In the genomic region with DNA sequence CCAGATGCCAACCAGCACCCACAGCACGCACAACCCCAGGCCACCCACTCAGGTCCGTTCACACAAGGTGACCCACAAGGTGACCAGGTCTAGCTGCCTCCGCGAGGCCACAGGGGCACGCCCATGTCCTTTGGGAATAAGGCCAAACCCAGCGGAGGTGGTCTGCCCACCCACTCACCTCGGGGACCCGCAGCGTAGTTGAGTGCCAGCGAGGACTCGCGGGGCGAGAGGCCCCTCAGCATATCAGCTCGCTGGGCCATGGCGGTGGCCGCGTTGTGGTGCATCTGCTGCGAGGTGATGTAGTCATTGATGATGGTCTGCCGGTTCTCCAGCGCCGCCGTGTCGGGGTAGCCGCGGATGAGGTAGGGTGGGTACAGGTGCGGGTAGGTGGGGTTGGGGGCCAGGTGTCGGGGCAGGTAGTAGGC, we compare ENCODE assay signal across 36 cellular contexts. TPM values are rescaled to one million over a fixed set of nuclear protein-coding genes. Genes with fewer than 3 reads are reported as not detected.
"Had no signal": no experiment of that assay in that cellular context is flagged by ENCODE, and none has a peak within 500 bp of the region (broad histone marks: within the 10 kb centered on the region; RNA-seq: fewer than 3 reads in every experiment).

No MANE protein-coding gene starts in this region.

- H3K36me3 ChIP-seq: breast epithelium had no signal

- H3K4me1 ChIP-seq: adrenal gland, body of pancreas, breast epithelium had no signal

- DNase-seq: activated B cell treated with CpG ODN at 0.5 μM for 24 hours; activated CD4-positive, alpha-beta memory T cell treated with anti-CD3 and anti-CD28 coated beads for 36 hours; activated CD4-positive, alpha-beta T cell treated with anti-CD3 and anti-CD28 coated beads for 4 hours; activated CD4-positive, alpha-beta T cell treated with anti-CD3 and anti-CD28 coated beads, Interleukin-2, amount 10 ng/mL, durations not matched to agents 24 days and 14 days; activated CD4-positive, alpha-beta T cell treated with anti-CD3 and anti-CD28 coated beads, Interleukin-2, amount 50 U/mL, for 1 hour; activated CD4-positive, alpha-beta T cell treated with anti-CD3 and anti-CD28 coated beads, Interleukin-2, amount 50 U/mL, for 4 hours; activated CD4-positive, CD25-positive, alpha-beta regulatory T cell treated with anti-CD3 and anti-CD28 coated beads, Interleukin-2, amount 50 U/mL, for 72 hours; activated CD8-positive, alpha-beta memory T cell treated with anti-CD3 and anti-CD28 coated beads, Interleukin-2, amount 50 U/mL, for 4 hours; activated CD8-positive, alpha-beta T cell treated with anti-CD3 and anti-CD28 coated beads for 36 hours; activated effector memory CD4-positive, alpha-beta T cell treated with anti-CD3 and anti-CD28 coated beads, Interleukin-2, amount 50 U/mL, for 16 hours; activated gamma-delta T cell treated with Interleukin-2 at 50 U/mL for 16 hours; activated naive CD4-positive, alpha-beta T cell; activated naive CD4-positive, alpha-beta T cell treated with anti-CD3 and anti-CD28 coated beads for 36 hours; activated naive CD4-positive, alpha-beta T cell treated with anti-CD3 and anti-CD28 coated beads, Interleukin-2, amount 50 U/mL, for 16 hours; activated naive CD8-positive, alpha-beta T cell treated with anti-CD3 and anti-CD28 coated beads for 36 hours; activated T-cell treated with anti-CD3 and anti-CD28 coated beads for 4 hours; activated T-cell treated with anti-CD3 and anti-CD28 coated beads, Interleukin-2, amount 50 U/mL, for 1 hour; activated T-cell treated with anti-CD3 and anti-CD28 coated beads, Interleukin-2, amount 50 U/mL, for 4 hours; activated T-cell treated with anti-CD3 and anti-CD28 coated beads, Interleukin-2, amount 50 U/mL, for 72 hours; adrenal gland; amniotic stem cell; aorta; body of pancreas; brain microvascular endothelial cell; central memory CD4-positive, alpha-beta T cell; T-helper 2 cell; T-helper 9 cell had no signal

- FAIRE-seq: astrocyte, TTC549 had no signal

- H3K9me3 ChIP-seq: adrenal gland, body of pancreas, breast epithelium had no signal

- H3K27me3 ChIP-seq: adrenal gland, body of pancreas, brain microvascular endothelial cell, breast epithelium had no signal

- H3K27ac ChIP-seq: adrenal gland, body of pancreas, brain microvascular endothelial cell, breast epithelium, VCaP had no signal

- H3K4me3 ChIP-seq: adrenal gland, body of pancreas, breast epithelium had no signal

- ATAC-seq: activated CD8-positive, alpha-beta T cell treated with anti-CD3 and anti-CD28 coated beads for 36 hours; activated naive CD4-positive, alpha-beta T cell treated with anti-CD3 and anti-CD28 coated beads, Interleukin-2, amount 50 U/mL, for 72 hours; activated T-cell treated with anti-CD3 and anti-CD28 coated beads, Interleukin-2, amount 50 U/mL, for 4 hours; activated T-cell treated with anti-CD3 and anti-CD28 coated beads, Interleukin-2, amount 50 U/mL, for 72 hours; activated T-helper 17 cell treated with anti-CD3 and anti-CD28 coated beads, Interleukin-2, amount 50 U/mL, for 72 hours; body of pancreas had no signal

RNA-seq across cellular contexts. Expression of a gene that starts 46.8 kb away (rescaled TPM):
- total RNA-seq: activated B cell treated with CpG ODN at 0.5 μM for 24 hours; activated CD4-positive, alpha-beta memory T cell treated with anti-CD3 and anti-CD28 coated beads for 36 hours; activated CD4-positive, alpha-beta T cell treated with anti-CD3 and anti-CD28 coated beads, Interleukin-2, amount 10 ng/mL, durations not matched to agents 24 days and 14 days; activated CD8-positive, alpha-beta memory T cell treated with anti-CD3 and anti-CD28 coated beads for 36 hours; activated CD8-positive, alpha-beta T cell treated with anti-CD3 and anti-CD28 coated beads for 36 hours; activated naive CD4-positive, alpha-beta T cell treated with anti-CD3 and anti-CD28 coated beads for 36 hours; activated naive CD8-positive, alpha-beta T cell treated with anti-CD3 and anti-CD28 coated beads for 36 hours; activated T-cell treated with anti-CD3 and anti-CD28 coated beads, Interleukin-2, amount 50 U/mL, for 4 hours; activated T-cell treated with anti-CD3 and anti-CD28 coated beads, Interleukin-2, amount 50 U/mL, for 72 hours; activated T-helper 1 cell treated with anti-CD3 and anti-CD28 coated beads, Interleukin-12 subunit alpha, Interleukin-12 subunit beta, Interleukin-2, Interleukin-4 antibody, amounts not matched to agents 30 ng/mL and 10 ng/mL and 1 ng/mL, durations not matched to agents 14 hours and 24 hours and 36 hours; activated T-helper 17 cell treated with anti-CD3 and anti-CD28 coated beads, Interleukin-2, amount 50 U/mL, for 72 hours; cardiac septum had no signal
